1 cellular context compared by ENCODE assay signal in the genomic region with DNA sequence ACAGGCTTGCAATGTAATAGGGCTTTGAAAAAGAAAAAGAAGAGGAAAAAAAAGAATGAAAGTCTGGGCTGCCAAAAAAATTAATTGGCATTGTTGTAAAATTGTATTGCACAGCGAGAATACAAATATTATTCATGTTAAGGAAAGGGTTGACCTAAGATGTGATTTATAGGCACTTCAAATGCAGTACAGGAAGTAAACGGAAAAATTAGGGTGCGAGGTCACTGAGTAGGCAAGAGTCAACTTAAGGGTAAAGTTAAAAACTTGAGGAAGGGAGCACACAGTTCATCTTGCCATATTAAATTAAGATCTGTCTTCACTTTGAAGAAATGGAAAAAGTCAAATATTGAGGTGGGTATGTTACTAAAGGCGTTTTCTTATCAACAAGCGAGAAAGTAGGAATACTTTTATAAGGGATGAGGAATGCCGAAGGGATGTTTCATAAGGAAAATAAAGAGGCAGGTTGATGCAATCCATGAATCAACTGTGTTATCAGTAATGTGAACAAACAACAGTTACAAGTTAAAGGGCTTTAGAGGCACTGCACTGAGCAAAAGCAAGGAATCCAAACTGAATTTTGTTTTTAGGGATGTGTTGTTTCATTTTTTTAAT.
TF ChIP-seq lines count a peak whose summit lies in the region.

No MANE protein-coding gene starts in this region.

TF ChIP-seq in HCT116, 20 proteins besides CTCF, POLR2A, EP300 and RAD21 (continued from another document):
- no peak for TF ChIP-seq YY1 (IDR thresholded peaks at IDR 0.05; ENCODE audit: extremely low read depth, insufficient replicate concordance, low read depth, low read length)
- TF ChIP-seq ZNF274 (IDR thresholded peaks at IDR 0.05; ENCODE audit: low read depth, low read length) = no peak
- TF ChIP-seq FOSL1 (IDR thresholded peaks at IDR 0.05; ENCODE audit: low read depth) = no peak
TF ChIP-seq in HCT116: peak in this region for 0.
